13 cellular contexts compared by ENCODE assay signal in the genomic region with DNA sequence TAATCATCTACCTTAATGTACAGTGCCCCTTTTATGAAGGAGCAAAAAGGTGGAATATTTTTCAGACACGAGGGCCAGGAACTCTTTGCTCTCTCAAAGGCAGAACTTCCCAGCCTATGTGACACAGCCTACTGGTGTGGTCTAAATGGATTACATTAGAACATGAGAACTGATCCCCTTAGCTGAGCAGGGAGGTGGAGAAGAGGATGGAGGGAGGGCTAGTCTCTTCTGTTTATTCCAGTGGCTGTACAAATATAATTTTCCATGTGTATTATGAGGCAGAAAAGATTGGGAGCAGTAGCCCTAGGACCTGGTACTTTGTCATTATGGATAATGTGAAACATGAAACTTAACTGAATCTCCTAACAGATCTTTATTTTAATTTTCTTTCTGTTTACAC.
DNase-seq lines count a peak whose midpoint lies in the region; ATAC-seq and TF ChIP-seq lines count a peak whose summit lies in the region.
"Had no signal": no experiment of that assay in that cellular context is flagged by ENCODE, and none has a peak within 500 bp of the region (broad histone marks: within the 10 kb centered on the region; RNA-seq: fewer than 3 reads in every experiment).

No MANE protein-coding gene starts in this region.

- 0 out of 2 replicates have a peak, but pooled peaks cover 14% of the 10 kb centered on the region for H3F3A ChIP-seq in GM23248 (ENCODE audit: insufficient read depth)

- no peaks in the 10 kb centered on the region for H3K9me3 ChIP-seq in GM23248 (ENCODE audit: low read depth)
- no peaks in the 10 kb centered on the region for H3K9me3 ChIP-seq in fibroblast of lung (ENCODE audit: control insufficient read depth, insufficient read depth, low read depth, low read length)
- no peaks in the 10 kb centered on the region for H3K9me3 ChIP-seq in transverse colon

- H3K9me3 Mint-ChIP-seq in activated T-cell treated with anti-CD3 and anti-CD28 coated beads, Interleukin-2, amount 50 U/mL, for 72 hours: peaks cover under 1% of the 10 kb centered on the region in 2 donors
- H3K9me3 Mint-ChIP-seq: effector memory CD8-positive, alpha-beta T cell had no signal

- H3K4me1 Mint-ChIP-seq in activated T-cell treated with anti-CD3 and anti-CD28 coated beads, Interleukin-2, amount 50 U/mL, for 72 hours (ENCODE audit: low read depth): peaks cover 14% of the 10 kb centered on the region

- in situ Hi-C loops in GM23248 (cut with MboI) (no loop called here), transverse colon (cut with MboI; ENCODE audit: low pct_ligation_motif_present in 1 of 4, low pct_unique_long_range_greater_than_20kb in 1 of 4, low sequenced_read_pairs in 3 of 4) (no loop called here)

- H3K36me3 ChIP-seq in GM23248 (ENCODE audit: low read depth) (peaks cover 7% of the 10 kb centered on the region), fibroblast of lung (ENCODE audit: control insufficient read depth, insufficient read depth, low read length) (no peaks in the 10 kb centered on the region), transverse colon (no peaks in the 10 kb centered on the region)

- H2AFZ ChIP-seq in GM23248 (no peak overlapping the region), fibroblast of lung (ENCODE audit: low read length) (no peak overlapping the region)

- no peaks in the 10 kb centered on the region for H3K27me3 ChIP-seq in GM23248 (replicated peaks; ENCODE audit: insufficient read depth)
- H3K27me3 ChIP-seq in fibroblast of lung (ENCODE audit: control insufficient read depth, insufficient read depth, low read length): no peaks in the 10 kb centered on the region
- no peaks in the 10 kb centered on the region for H3K27me3 ChIP-seq in transverse colon

- DNase-seq in GM23248 (no peak), NCI-H748 treated with DMSO at 0.1 percent for 48 hours (lab: John Stamatoyannopoulos, UW) (peak; percentile 64), fibroblast of lung (ENCODE audit: low read depth in 2 of 2) (peak in 1 of 2 donors; percentile 29), transverse colon (no peak), GF-D8 (lab: John Stamatoyannopoulos, UW) (no peak)
- no peak for DNase-seq in activated T-cell treated with anti-CD3 and anti-CD28 coated beads, Interleukin-2, amount 50 U/mL, for 72 hours
- DNase-seq: activated CD4-positive, alpha-beta memory T cell treated with anti-CD3 and anti-CD28 coated beads, Interleukin-2, amount 10 ng/mL, durations not matched to agents 7 days and 5 days; central memory CD4-positive, alpha-beta T cell; effector memory CD8-positive, alpha-beta T cell; posterior cingulate gyrus; stimulated activated naive B cell treated with anti-CD40 and anti-IgM and Interleukin-4, amounts not matched to agents 10 μg/mL and 1 μg/mL and 100 μg/mL, for 72 hours had no signal

- TF ChIP-seq EP300 in transverse colon (IDR thresholded peaks at IDR 0.05; ENCODE audit: low read depth): no peak

- no peaks in the 10 kb centered on the region for H3K9me2 ChIP-seq in GM23248 (ENCODE audit: insufficient read depth)

- H4K20me1 ChIP-seq in GM23248 (ENCODE audit: insufficient read depth) (no peaks in the 10 kb centered on the region), fibroblast of lung (ENCODE audit: control insufficient read depth, extremely low read depth, insufficient read depth, low read length) (no peaks in the 10 kb centered on the region)

- H3K9ac ChIP-seq in GM23248 (no peak overlapping the region), fibroblast of lung (ENCODE audit: insufficient read depth, low read length) (no peak overlapping the region)

- H3K36me3 Mint-ChIP-seq in activated T-cell treated with anti-CD3 and anti-CD28 coated beads, Interleukin-2, amount 50 U/mL, for 72 hours (ENCODE audit: insufficient read depth in 2 of 2): peaks cover 0 to under 1% of the 10 kb centered on the region in 2 donors

- H3K27ac ChIP-seq in 22Rv1 (peak overlapping the region; percentile 23; the same call in 1 of the 2 replicates), GM23248 (0 out of 2 replicates have a peak overlapping the region, but pooled peaks have one; percentile 1), fibroblast of lung (ENCODE audit: insufficient read depth, low read length) (no peak overlapping the region), transverse colon (no peak overlapping the region)

- no peaks in the 10 kb centered on the region for H3K27me3 Mint-ChIP-seq in activated T-cell treated with anti-CD3 and anti-CD28 coated beads, Interleukin-2, amount 50 U/mL, for 72 hours (ENCODE audit: low read depth)
- H3K27me3 Mint-ChIP-seq: activated CD4-positive, alpha-beta memory T cell treated with anti-CD3 and anti-CD28 coated beads, Interleukin-2, amount 10 ng/mL, durations not matched to agents 7 days and 5 days; effector memory CD8-positive, alpha-beta T cell; stimulated activated naive B cell treated with anti-CD40 and anti-IgM and Interleukin-4, amounts not matched to agents 10 μg/mL and 1 μg/mL and 100 μg/mL, for 72 hours had no signal

- H3K4me3 ChIP-seq in GM23248: no peak overlapping the region
- no peak overlapping the region for H3K4me3 ChIP-seq in fibroblast of lung (replicated peaks in 1 of 4; ENCODE audit: control extremely low read depth in 1 of 4, insufficient read depth in 1 of 4, low read depth in 3 of 4, low read length in 4 of 4)
- no peak overlapping the region for H3K4me3 ChIP-seq in transverse colon

- no peak for ATAC-seq in activated T-cell treated with anti-CD3 and anti-CD28 coated beads, Interleukin-2, amount 50 U/mL, for 72 hours (replicated peaks in 1 of 2)
- no peak for ATAC-seq in GM19455 (IDR thresholded peaks at IDR 0.05; ENCODE audit: unreplicated experiment)
- ATAC-seq: effector memory CD8-positive, alpha-beta T cell; stimulated activated naive B cell treated with anti-CD40 and anti-IgM and Interleukin-4, amounts not matched to agents 10 μg/mL and 1 μg/mL and 100 μg/mL, for 72 hours had no signal

- H3K79me2 ChIP-seq in GM23248 (ENCODE audit: insufficient read depth): peaks cover 100% of the 10 kb centered on the region
- H3K79me2 ChIP-seq in fibroblast of lung (ENCODE audit: control insufficient read depth, insufficient read depth, low read length): peaks cover 6% of the 10 kb centered on the region

- no peak overlapping the region for H3K27ac Mint-ChIP-seq in activated T-cell treated with anti-CD3 and anti-CD28 coated beads, Interleukin-2, amount 50 U/mL, for 72 hours
- H3K27ac Mint-ChIP-seq: activated CD4-positive, alpha-beta memory T cell treated with anti-CD3 and anti-CD28 coated beads, Interleukin-2, amount 10 ng/mL, durations not matched to agents 7 days and 5 days; effector memory CD8-positive, alpha-beta T cell; stimulated activated naive B cell treated with anti-CD40 and anti-IgM and Interleukin-4, amounts not matched to agents 10 μg/mL and 1 μg/mL and 100 μg/mL, for 72 hours had no signal

- TF ChIP-seq CTCF in 22Rv1 (IDR thresholded peaks at IDR 0.05) (no peak), fibroblast of lung (conservative IDR thresholded peaks at IDR 0.05 in 1 of 2, IDR thresholded peaks at IDR 0.05 in 1 of 2; ENCODE audit: low read depth in 1 of 2, low read length in 2 of 2) (no peak), transverse colon (IDR thresholded peaks at IDR 0.05) (no peak)

- H3K4me1 ChIP-seq in GM23248 (ENCODE audit: insufficient read depth): peaks cover 34% of the 10 kb centered on the region
- peaks cover 10% of the 10 kb centered on the region for H3K4me1 ChIP-seq in fibroblast of lung (ENCODE audit: control insufficient read depth, extremely low read depth, insufficient read depth, low read length)
- H3K4me1 ChIP-seq in transverse colon: no peaks in the 10 kb centered on the region

- H3K4me2 ChIP-seq in GM23248 (ENCODE audit: unreplicated experiment) (no peak overlapping the region), fibroblast of lung (ENCODE audit: extremely low read depth, insufficient read depth, low read length) (peak overlapping the region; percentile 9)

- H3K4me3 Mint-ChIP-seq in activated T-cell treated with anti-CD3 and anti-CD28 coated beads, Interleukin-2, amount 50 U/mL, for 72 hours: no peak overlapping the region
- H3K4me3 Mint-ChIP-seq: activated CD4-positive, alpha-beta memory T cell treated with anti-CD3 and anti-CD28 coated beads, Interleukin-2, amount 10 ng/mL, durations not matched to agents 7 days and 5 days; effector memory CD8-positive, alpha-beta T cell; stimulated activated naive B cell treated with anti-CD40 and anti-IgM and Interleukin-4, amounts not matched to agents 10 μg/mL and 1 μg/mL and 100 μg/mL, for 72 hours had no signal

- intact Hi-C loops in transverse colon (cut with DNase I; ENCODE audit: low total_unique reads): no loop called here

- WGBS in GM23248 (ENCODE audit: low coverage in 1 of 2, low lambda C conversion rate in 2 of 2, missing lambda C conversion rate in 2 of 2), 2 experiments: 53 to 63% methylated on average over 1 of the region's 1 CpG
- 47% methylated on average over 1 of the region's 1 CpG; no CpG with 5 or more reads in 1 of the 2 donors for WGBS in transverse colon (ENCODE audit: low coverage in 1 of 2), 2 donors

- TF ChIP-seq POLR2A in transverse colon (IDR thresholded peaks at IDR 0.05): no peak

Comparison
In these comparisons a context has a peak if more than half of its experiments do, and no peak if none do; other contexts are left out.
1. H3K27ac ChIP-seq: peak in 22Rv1 (single experiment) and GM23248 (single experiment); none in fibroblast of lung (single experiment) and transverse colon (0 of 4).